8 cellular contexts compared by ENCODE assay signal in the genomic region with DNA sequence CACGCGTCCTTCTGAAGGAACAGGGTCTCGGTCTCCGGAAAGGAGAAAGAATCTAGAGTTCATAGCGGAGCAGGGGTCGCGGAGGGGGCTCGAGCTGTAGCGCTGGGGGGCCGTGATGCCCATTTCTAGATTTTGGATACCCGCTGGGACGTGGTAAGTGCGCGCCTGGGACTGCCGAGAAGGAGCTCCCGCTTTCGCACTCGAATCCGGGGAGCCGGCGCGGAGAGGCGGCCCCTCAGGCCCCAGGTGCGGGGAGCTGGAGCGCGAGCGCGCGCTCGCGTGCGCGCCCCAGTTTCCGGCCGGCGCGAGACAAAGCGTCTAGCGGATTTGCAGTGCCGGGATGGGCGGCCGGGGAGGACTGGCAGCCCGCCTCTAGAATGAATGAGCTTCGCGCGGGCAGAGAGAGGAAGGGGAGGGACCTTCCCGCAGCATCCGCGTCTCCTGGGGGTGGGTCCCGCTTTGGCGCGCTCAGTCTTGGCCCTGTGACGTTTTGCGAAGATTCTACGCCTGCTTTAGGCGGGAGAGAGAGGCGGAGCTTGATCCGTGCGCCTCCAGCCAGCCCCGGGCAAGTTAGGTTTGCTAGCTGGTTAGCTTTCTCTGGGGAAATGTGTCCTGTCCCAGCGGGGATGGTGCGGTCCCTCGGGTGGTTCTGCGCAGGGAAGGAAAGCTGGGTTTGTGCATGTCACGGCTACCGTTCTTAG. TPM values are rescaled to one million over a fixed set of nuclear protein-coding genes. Genes with fewer than 3 reads are reported as not detected.
A peak's percentile ranks its signal among the peaks of the same experiment; 100 is the strongest.
DNase-seq lines count a peak whose midpoint lies in the region; ATAC-seq and TF ChIP-seq lines count a peak whose summit lies in the region.

No MANE protein-coding gene starts in this region.

- peaks cover 26% of the 10 kb centered on the region for H3K4me1 Mint-ChIP-seq in chondrocyte (ENCODE audit: low read depth)

- ATAC-seq in HG03432 (IDR thresholded peaks at IDR 0.05; ENCODE audit: unreplicated experiment) = peak; percentile 67

- no peaks in the 10 kb centered on the region for H3K36me3 Mint-ChIP-seq in chondrocyte (ENCODE audit: low read depth)

- H3K27ac ChIP-seq in layer of hippocampus (ENCODE audit: low read depth, low read length) = peak overlapping the region; percentile 65

- TF ChIP-seq POLR2A in GM19193 (IDR thresholded peaks at IDR 0.05; ENCODE audit: extremely low read depth, insufficient read depth, insufficient read length) = peak; percentile 94

- H3K27me3 ChIP-seq in layer of hippocampus (ENCODE audit: control insufficient read depth, insufficient read depth, low read length) = no peaks in the 10 kb centered on the region

- H3K27me3 Mint-ChIP-seq in chondrocyte (ENCODE audit: low read depth) = no peaks in the 10 kb centered on the region

- H3K4me3 Mint-ChIP-seq in chondrocyte (ENCODE audit: unreplicated experiment) = peak overlapping the region; percentile 86

- H3K27ac Mint-ChIP-seq in chondrocyte (ENCODE audit: unreplicated experiment) = peak overlapping the region; percentile 91

- peak; percentile 97 for DNase-seq in AML-193 (lab: John Stamatoyannopoulos, UW)
- DNase-seq in NCI-H460 (ENCODE audit: extremely low read depth, low read depth) = peak; percentile 97
- peak; percentile 85 to 91 for DNase-seq in activated CD4-positive, alpha-beta T cell treated with anti-CD3 and anti-CD28 coated beads for 24 hours (ENCODE audit: low read depth in 2 of 2)
- DNase-seq in chondrocyte (ENCODE audit: low spot score) = peak; percentile 95
- DNase-seq in stimulated activated CD4-positive, alpha-beta T cell treated with anti-CD3 and anti-CD28 coated beads, Interleukin-1b, Interleukin-23, amount 100 ng/mL, for 24 hours (ENCODE audit: low read depth in 4 of 4, low spot score in 1 of 4) = peak; percentile 70 to 95 (median 85)

- no peak for TF ChIP-seq CTCF in chondrocyte (IDR thresholded peaks at IDR 0.05)

- H3K9me3 Mint-ChIP-seq in chondrocyte (ENCODE audit: low read depth) = no peaks in the 10 kb centered on the region

RNA-seq across cellular contexts. Expression of gene LMNB1, which starts 1.2 kb away (rescaled TPM):
- 60.0 and 67.1 TPM in 2 replicates for total RNA-seq in NCI-H460 (2014; rRNA removed; shearing (Covaris generic))
- polyA plus RNA-seq in NCI-H460 (2014; cell fraction: nucleus; rRNA removed) = 154 and 287 TPM in 2 replicates
- total RNA-seq in chondrocyte = 10.8 to 19.2 TPM (median 14.2 TPM) in 3 replicates

Comparison
In these comparisons a context has a peak if more than half of its experiments do, and no peak if none do; other contexts are left out.
1. Peak in every context shown above with its lines: DNase-seq, ATAC-seq and H3K27ac ChIP-seq.